17 cellular contexts compared by ENCODE assay signal in genomic region chr13:29679357-29680050, GRCh38.
DNase-seq lines count a peak whose midpoint lies in the region; ATAC-seq, FAIRE-seq and TF ChIP-seq lines count a peak whose summit lies in the region.
"Had no signal": no experiment of that assay in that cellular context is flagged by ENCODE, and none has a peak within 500 bp of the region (broad histone marks: within the 10 kb centered on the region; RNA-seq: fewer than 3 reads in every experiment).

No MANE protein-coding gene starts in this region.

- H3K79me2 ChIP-seq in trophoblast cell (ENCODE audit: control insufficient read depth, insufficient read depth, low read length, poor library complexity), result no peaks in the 10 kb centered on the region

- no peaks in the 10 kb centered on the region for H3K36me3 ChIP-seq in trophoblast cell (ENCODE audit: control insufficient read depth in 1 of 2, insufficient read depth in 2 of 2, low read length in 2 of 2)
- H3K36me3 ChIP-seq: thoracic aorta had no signal

- no peaks in the 10 kb centered on the region for H3K4me1 Mint-ChIP-seq in natural killer cell
- H3K4me1 Mint-ChIP-seq: immature natural killer cell had no signal

- intact Hi-C loops in natural killer cell (cut with micrococcal nuclease), result no loop called here

- H3K27me3 ChIP-seq in trophoblast cell (ENCODE audit: insufficient read depth, low read length), result no peaks in the 10 kb centered on the region

- no peaks in the 10 kb centered on the region for H3K9me3 ChIP-seq in trophoblast cell (ENCODE audit: insufficient read depth, low read depth, low read length)
- H3K9me3 ChIP-seq: thoracic aorta had no signal

- no peak overlapping the region for H2AK5ac ChIP-seq in trophoblast cell (ENCODE audit: low read length)

- no peak overlapping the region for H3K27ac Mint-ChIP-seq in natural killer cell
- H3K27ac Mint-ChIP-seq: immature natural killer cell had no signal

- H3K18ac ChIP-seq in trophoblast cell (ENCODE audit: low read length), result peak overlapping the region; percentile 2

- no peak overlapping the region for H3K4me2 ChIP-seq in trophoblast cell (ENCODE audit: low read length)

- peak; percentile 17 for FAIRE-seq in islet of Langerhans (lab: Jason Lieb, UNC)
- FAIRE-seq: colon had no signal

- DNase-seq in NCI-H1092 (lab: John Stamatoyannopoulos, UW) (peak; percentile 1), amniotic epithelial cell (ENCODE audit: low read depth) (peak; percentile 21), trophoblast cell (no peak), NCI-H1105 treated with DMSO at 0.1 percent for 48 hours (lab: John Stamatoyannopoulos, UW) (no peak), AML-193 (lab: John Stamatoyannopoulos, UW) (no peak), natural killer cell (no peak)
- DNase-seq: activated CD4-positive, alpha-beta T cell treated with anti-CD3 and anti-CD28 coated beads, Interleukin-2, amount 50 U/mL, for 1 hour; activated naive CD4-positive, alpha-beta T cell; immature natural killer cell; NCI-H1436 treated with DMSO at 0.1 percent for 48 hours; NCI-H345 had no signal

- no peak overlapping the region for H3K9ac ChIP-seq in trophoblast cell (ENCODE audit: low read length)

- no peak overlapping the region for H3K14ac ChIP-seq in trophoblast cell (ENCODE audit: low read length)

- H4K12ac ChIP-seq in trophoblast cell (ENCODE audit: low read depth, low read length), result no peak overlapping the region

- H3K9me3 Mint-ChIP-seq in natural killer cell, result no peaks in the 10 kb centered on the region

- no peak overlapping the region for H3K4me3 Mint-ChIP-seq in natural killer cell
- H3K4me3 Mint-ChIP-seq: immature natural killer cell had no signal

- peak overlapping the region; percentile 6 for H2BK12ac ChIP-seq in trophoblast cell (ENCODE audit: low read length)

- no peak overlapping the region for H3K4ac ChIP-seq in trophoblast cell (ENCODE audit: low read depth, low read length)

- no peak overlapping the region for H4K8ac ChIP-seq in trophoblast cell (ENCODE audit: low read depth, low read length)

- ATAC-seq in natural killer cell, result no peak
- no peak for ATAC-seq in GM18870 (IDR thresholded peaks at IDR 0.05; ENCODE audit: unreplicated experiment)

- peak overlapping the region; percentile 32 for H4K91ac ChIP-seq in trophoblast cell (ENCODE audit: low read depth, low read length)

- no peak overlapping the region for H3K23ac ChIP-seq in trophoblast cell (ENCODE audit: low read length)

- H3K4me3 ChIP-seq in trophoblast cell (ENCODE audit: low read depth, low read length), result no peak overlapping the region
- H3K4me3 ChIP-seq: SK-N-MC, skin epidermis, thoracic aorta had no signal

- no peak for TF ChIP-seq CTCF in natural killer cell (IDR thresholded peaks at IDR 0.05)

- H2AFZ ChIP-seq in trophoblast cell (ENCODE audit: insufficient read depth, low read length, poor library complexity), result no peak overlapping the region

- peaks cover 4% of the 10 kb centered on the region for H3K79me1 ChIP-seq in trophoblast cell (ENCODE audit: low read length)

- H3K27ac ChIP-seq in trophoblast cell (ENCODE audit: low read depth, low read length), result no peak overlapping the region
- H3K27ac ChIP-seq: SK-N-MC, skin epidermis, thoracic aorta had no signal

- H3K27me3 Mint-ChIP-seq in natural killer cell (ENCODE audit: low read depth in 2 of 2), result peaks cover 10 to 13% of the 10 kb centered on the region in 2 donors

- H3K36me3 Mint-ChIP-seq in natural killer cell, result no peaks in the 10 kb centered on the region

- no peak overlapping the region for H2BK5ac ChIP-seq in trophoblast cell (ENCODE audit: low read depth, low read length, poor library complexity)

- no peak overlapping the region for H2BK120ac ChIP-seq in trophoblast cell (ENCODE audit: insufficient read depth, low read length, poor library complexity)

- no CpG with 5 or more reads among the region's 9 CpGs for WGBS in trophoblast cell (ENCODE audit: extremely low coverage, insufficient coverage, insufficient read length)

- peaks cover 5 to 6% of the 10 kb centered on the region in 2 experiments for H3K4me1 ChIP-seq in trophoblast cell (ENCODE audit: control insufficient read depth in 1 of 2, insufficient read depth in 2 of 2, low read length in 2 of 2)

Comparison
In these comparisons a context has a peak if more than half of its experiments do, and no peak if none do; other contexts are left out.
1. DNase-seq: peak in NCI-H1092 (single experiment) and amniotic epithelial cell (single experiment); none in trophoblast cell (0 of 2), NCI-H1105 treated with DMSO at 0.1 percent for 48 hours (single experiment), AML-193 (0 of 2) and natural killer cell (single experiment).